In the genomic region with DNA sequence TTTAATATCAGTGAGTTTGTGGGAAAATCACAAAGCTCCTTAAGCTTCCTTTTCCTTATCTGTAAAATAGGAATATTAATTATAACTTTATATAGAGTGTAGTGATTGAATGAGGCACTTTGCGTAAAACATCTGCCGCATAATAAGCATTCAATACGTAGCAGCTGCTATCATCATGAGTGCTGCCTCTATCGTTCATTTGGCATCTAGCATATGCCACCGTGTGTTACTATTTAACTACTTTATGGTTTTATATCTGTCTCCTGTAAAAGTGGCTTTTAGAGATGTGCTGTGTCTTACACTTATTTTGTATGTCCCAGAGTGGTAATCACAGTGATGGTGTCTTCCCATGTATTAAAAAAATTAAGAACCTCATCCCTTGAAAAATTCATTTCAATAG, we compare ENCODE assay signal across 28 cellular contexts.
"Had no signal": no experiment of that assay in that cellular context is flagged by ENCODE, and none has a peak within 500 bp of the region (broad histone marks: within the 10 kb centered on the region; RNA-seq: fewer than 3 reads in every experiment).

No MANE protein-coding gene starts in this region.

- H3K4me1 ChIP-seq: colonic mucosa, esophagus muscularis mucosa, esophagus squamous epithelium, foreskin keratinocyte, gastrocnemius medialis, gastroesophageal sphincter, heart left ventricle, heart right ventricle had no signal

- H3K9me3 ChIP-seq: colonic mucosa, esophagus muscularis mucosa, esophagus squamous epithelium, gastrocnemius medialis, gastroesophageal sphincter, heart left ventricle had no signal

- H3K27ac ChIP-seq: colonic mucosa, coronary artery, dorsolateral prefrontal cortex, epithelial cell of prostate, esophagus muscularis mucosa, esophagus squamous epithelium, foreskin keratinocyte, gastrocnemius medialis, gastroesophageal sphincter, heart left ventricle, heart right ventricle had no signal

- ATAC-seq: effector memory CD8-positive, alpha-beta T cell; esophagus mucosa; foreskin keratinocyte; gastrocnemius medialis; gastroesophageal sphincter; heart left ventricle; heart right ventricle had no signal

- H3K27me3 ChIP-seq: colonic mucosa, dorsolateral prefrontal cortex, esophagus muscularis mucosa, esophagus squamous epithelium, foreskin keratinocyte, gastrocnemius medialis, gastroesophageal sphincter, heart left ventricle, heart right ventricle had no signal

- FAIRE-seq: colon, endometrium, endothelial cell of umbilical vein, frontal cortex had no signal

- DNase-seq: colonic mucosa; cortex of kidney; dermis blood vessel endothelial cell; dorsolateral prefrontal cortex; effector CD4-positive, alpha-beta T cell; effector CD8-positive, alpha-beta T cell; effector memory CD4-positive, alpha-beta T cell; effector memory CD8-positive, alpha-beta T cell; endodermal cell; erythroblast; esophagus squamous epithelium; foreskin fibroblast; foreskin keratinocyte; foreskin melanocyte; gastrocnemius medialis; glutamatergic neuron; head of caudate nucleus; heart left ventricle; heart right ventricle had no signal

- H3K36me3 ChIP-seq: colonic mucosa, esophagus muscularis mucosa, esophagus squamous epithelium, gastrocnemius medialis, gastroesophageal sphincter, heart left ventricle, heart right ventricle had no signal

- H3K4me3 ChIP-seq: colonic mucosa, coronary artery, dorsolateral prefrontal cortex, esophagus muscularis mucosa, esophagus squamous epithelium, gastrocnemius medialis, gastroesophageal sphincter, heart left ventricle, heart right ventricle had no signal
